18 cellular contexts compared by ENCODE assay signal in the genomic region with DNA sequence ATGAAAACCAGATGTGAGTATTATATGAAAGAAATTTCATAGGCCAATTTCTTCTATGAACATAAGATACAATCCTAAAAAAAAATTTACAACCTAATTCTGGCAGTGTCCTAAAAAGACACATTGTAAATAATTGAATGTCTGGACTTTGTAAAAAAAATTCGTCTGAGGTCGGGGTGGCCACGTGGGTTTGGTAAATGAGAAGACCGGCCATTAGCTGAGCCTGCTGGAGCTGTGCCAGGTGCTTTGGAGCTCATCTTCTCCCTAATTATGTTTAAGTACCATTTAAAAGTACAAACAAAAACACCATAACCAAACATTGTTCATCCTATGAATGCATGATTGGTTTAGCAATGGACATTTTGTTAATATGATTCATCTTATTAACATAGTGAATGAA. TPM values are rescaled to one million over a fixed set of nuclear protein-coding genes. Genes with fewer than 3 reads are reported as not detected.
DNase-seq lines count a peak whose midpoint lies in the region; ATAC-seq lines count a peak whose summit lies in the region.
"Had no signal": no experiment of that assay in that cellular context is flagged by ENCODE, and none has a peak within 500 bp of the region (broad histone marks: within the 10 kb centered on the region; RNA-seq: fewer than 3 reads in every experiment).

No MANE protein-coding gene starts in this region.

- DNase-seq in DMS153 (lab: John Stamatoyannopoulos, UW), result peak; percentile 17
- DNase-seq in NCI-H1092 treated with DMSO at 0.1 percent for 48 hours (lab: John Stamatoyannopoulos, UW), result peak; percentile 88
- peak; percentile 30 to 79 for DNase-seq in NCI-H2081 (lab: John Stamatoyannopoulos, UW)
- peak; percentile 95 for DNase-seq in NCI-H748 treated with DMSO at 0.1 percent for 48 hours (lab: John Stamatoyannopoulos, UW)
- no peak for DNase-seq in NAMALWA (ENCODE audit: low spot score)
- DNase-seq in stimulated activated CD4-positive, alpha-beta T cell treated with anti-CD3 and anti-CD28 coated beads, Interleukin-2, amount 100 ng/mL, for 48 hours, result no peak
- DNase-seq in occipital lobe (lab: John Stamatoyannopoulos, UW), result no peak
- DNase-seq: activated CD4-positive, alpha-beta T cell treated with anti-CD3 and anti-CD28 coated beads, Interleukin-2, amount 50 U/mL, for 1 hour; activated naive CD4-positive, alpha-beta T cell treated with anti-CD3 and anti-CD28 coated beads, Interleukin-2, amount 10 ng/mL, durations not matched to agents 7 days and 5 days; effector memory CD4-positive, alpha-beta T cell; esophagus squamous epithelium; left ventricle myocardium inferior; naive thymus-derived CD4-positive, alpha-beta T cell; NCI-H1048; stimulated activated CD4-positive, alpha-beta T cell treated with anti-CD3 and anti-CD28 coated beads, Interleukin-1b, Interleukin-23, amount 100 ng/mL, for 48 hours; T-helper 9 cell had no signal

- ATAC-seq in GM21825 (IDR thresholded peaks at IDR 0.05; ENCODE audit: unreplicated experiment), result no peak
- ATAC-seq: naive thymus-derived CD4-positive, alpha-beta T cell had no signal

RNA-seq across cellular contexts. Expression of a gene that starts 26.7 kb away (rescaled TPM):
- 0.62 TPM for total RNA-seq in occipital lobe
- total RNA-seq: OCI-LY7 had no signal

Comparison
In these comparisons a context has a peak if more than half of its experiments do, and no peak if none do; other contexts are left out.
1. DNase-seq: peak in DMS153 (single experiment), NCI-H1092 treated with DMSO at 0.1 percent for 48 hours (single experiment), NCI-H2081 (2 of 2) and NCI-H748 treated with DMSO at 0.1 percent for 48 hours (single experiment); none in NAMALWA (single experiment), stimulated activated CD4-positive, alpha-beta T cell treated with anti-CD3 and anti-CD28 coated beads, Interleukin-2, amount 100 ng/mL, for 48 hours (0 of 2) and occipital lobe (single experiment).